Comparison of ENCODE assay signal across 25 cellular contexts in the genomic region with DNA sequence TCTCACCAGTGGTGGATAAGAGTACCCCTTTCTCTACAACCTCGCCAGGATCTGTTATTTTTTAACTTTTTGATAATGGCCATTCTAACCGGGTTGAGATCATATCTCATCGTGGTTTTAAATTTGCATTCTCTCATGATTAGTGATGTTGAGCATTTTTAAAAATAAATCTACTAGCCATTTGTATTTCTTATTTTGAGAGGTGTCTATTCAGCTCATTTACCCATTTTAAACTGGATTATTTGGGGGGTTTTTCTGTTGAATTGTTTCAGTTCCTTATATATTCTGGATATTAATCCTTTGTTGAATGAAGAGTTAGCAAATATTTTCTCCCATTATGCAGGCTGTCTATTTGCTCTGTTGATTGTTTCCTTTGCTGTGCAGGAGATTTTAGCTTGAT.
"Had no signal": no experiment of that assay in that cellular context is flagged by ENCODE, and none has a peak within 500 bp of the region (broad histone marks: within the 10 kb centered on the region; RNA-seq: fewer than 3 reads in every experiment).

No MANE protein-coding gene starts in this region.

- H3K27me3 Mint-ChIP-seq: activated CD4-positive, alpha-beta T cell treated with anti-CD3 and anti-CD28 coated beads for 36 hours; activated CD8-positive, alpha-beta memory T cell treated with anti-CD3 and anti-CD28 coated beads, Interleukin-2, amount 10 ng/mL, durations not matched to agents 7 days and 5 days; natural killer cell treated with Interleukin-12 subunit alpha and Interleukin-12 subunit beta and Interleukin-15 and Interleukin-18, amount 100 ng/mL, for 72 hours; stimulated activated naive CD8-positive, alpha-beta T cell treated with anti-CD3 and anti-CD28 coated beads, Interleukin-15, Interleukin-2, amounts not matched to agents 100 ng/mL and 50 ng/mL, for 24 hours had no signal

- H3K4me3 Mint-ChIP-seq: activated CD4-positive, alpha-beta T cell treated with anti-CD3 and anti-CD28 coated beads for 36 hours; activated CD8-positive, alpha-beta memory T cell treated with anti-CD3 and anti-CD28 coated beads, Interleukin-2, amount 10 ng/mL, durations not matched to agents 7 days and 5 days; activated CD8-positive, alpha-beta T cell treated with anti-CD3 and anti-CD28 coated beads, Interleukin-2, amount 10 ng/mL, durations not matched to agents 7 days and 5 days; activated T-cell treated with anti-CD3 and anti-CD28 coated beads, Interleukin-2, amount 50 U/mL, for 72 hours; endodermal cell; natural killer cell treated with Interleukin-12 subunit alpha and Interleukin-12 subunit beta and Interleukin-15 and Interleukin-18, amount 100 ng/mL, for 72 hours; stimulated activated naive CD8-positive, alpha-beta T cell treated with anti-CD3 and anti-CD28 coated beads, Interleukin-15, Interleukin-2, amounts not matched to agents 100 ng/mL and 50 ng/mL, for 24 hours; T-helper 2 cell treated with Interferon-gamma antibody and Interleukin-4, amounts not matched to agents 5 μg/mL and 100 μg/mL, for 36 hours had no signal

- H3K4me1 ChIP-seq: breast epithelium, esophagus muscularis mucosa, left ventricle myocardium inferior, upper lobe of left lung, vagina had no signal

- H3K36me3 Mint-ChIP-seq: activated naive CD4-positive, alpha-beta T cell treated with anti-CD3 and anti-CD28 coated beads, Interleukin-2, amount 50 U/mL, for 72 hours; natural killer cell treated with Interleukin-12 subunit alpha and Interleukin-12 subunit beta and Interleukin-15 and Interleukin-18, amount 100 ng/mL, for 72 hours had no signal

- H3K9me3 ChIP-seq: mucosa of descending colon, thoracic aorta, upper lobe of left lung, vagina had no signal

- ATAC-seq: activated CD4-positive, alpha-beta T cell treated with anti-CD3 and anti-CD28 coated beads for 36 hours; activated CD8-positive, alpha-beta memory T cell treated with anti-CD3 and anti-CD28 coated beads, Interleukin-2, amount 10 ng/mL, durations not matched to agents 7 days and 5 days; activated CD8-positive, alpha-beta T cell treated with anti-CD3 and anti-CD28 coated beads, Interleukin-2, amount 10 ng/mL, durations not matched to agents 7 days and 5 days; activated naive CD4-positive, alpha-beta T cell treated with anti-CD3 and anti-CD28 coated beads, Interleukin-2, amount 50 U/mL, for 72 hours; activated T-cell treated with anti-CD3 and anti-CD28 coated beads, Interleukin-2, amount 50 U/mL, for 72 hours; foreskin keratinocyte; mucosa of descending colon; natural killer cell treated with Interleukin-12 subunit alpha and Interleukin-12 subunit beta and Interleukin-15 and Interleukin-18, amount 100 ng/mL, for 72 hours; sciatic nerve had no signal

- H3K4me3 ChIP-seq: breast epithelium, esophagus muscularis mucosa, left ventricle myocardium inferior, lung, mucosa of descending colon, skin epidermis, thoracic aorta, upper lobe of left lung, vagina had no signal

- H3K4me1 Mint-ChIP-seq: activated CD4-positive, alpha-beta T cell treated with anti-CD3 and anti-CD28 coated beads for 36 hours; activated CD8-positive, alpha-beta memory T cell treated with anti-CD3 and anti-CD28 coated beads, Interleukin-2, amount 10 ng/mL, durations not matched to agents 7 days and 5 days; endodermal cell had no signal

- H3K36me3 ChIP-seq: breast epithelium, esophagus muscularis mucosa, left ventricle myocardium inferior, thoracic aorta, upper lobe of left lung, vagina had no signal

- DNase-seq: activated CD4-positive, alpha-beta T cell treated with anti-CD3 and anti-CD28 coated beads for 36 hours; activated CD4-positive, CD25-positive, alpha-beta regulatory T cell; activated CD8-positive, alpha-beta memory T cell treated with anti-CD3 and anti-CD28 coated beads, Interleukin-2, amount 10 ng/mL, durations not matched to agents 7 days and 5 days; activated CD8-positive, alpha-beta T cell treated with anti-CD3 and anti-CD28 coated beads, Interleukin-2, amount 10 ng/mL, durations not matched to agents 7 days and 5 days; activated naive CD4-positive, alpha-beta T cell; activated T-cell treated with anti-CD3 and anti-CD28 coated beads, Interleukin-2, amount 50 U/mL, for 72 hours; central memory CD4-positive, alpha-beta T cell; endodermal cell; foreskin keratinocyte; left ventricle myocardium inferior; mucosa of descending colon; stimulated activated CD4-positive, alpha-beta T cell treated with anti-CD3 and anti-CD28 coated beads, Interleukin-12 subunit alpha, Interleukin-12 subunit beta, amount 100 ng/mL, for 4 hours; stimulated activated CD4-positive, alpha-beta T cell treated with anti-CD3 and anti-CD28 coated beads, Interleukin-4, amount 100 ng/mL, for 1 hour; upper lobe of left lung had no signal

- H3K27me3 ChIP-seq: breast epithelium, esophagus muscularis mucosa, foreskin keratinocyte, upper lobe of left lung, vagina had no signal

- H3K27ac Mint-ChIP-seq: activated CD4-positive, alpha-beta T cell treated with anti-CD3 and anti-CD28 coated beads for 36 hours; activated CD8-positive, alpha-beta memory T cell treated with anti-CD3 and anti-CD28 coated beads, Interleukin-2, amount 10 ng/mL, durations not matched to agents 7 days and 5 days; activated CD8-positive, alpha-beta T cell treated with anti-CD3 and anti-CD28 coated beads, Interleukin-2, amount 10 ng/mL, durations not matched to agents 7 days and 5 days; activated naive CD4-positive, alpha-beta T cell treated with anti-CD3 and anti-CD28 coated beads, Interleukin-2, amount 50 U/mL, for 72 hours; activated T-cell treated with anti-CD3 and anti-CD28 coated beads, Interleukin-2, amount 50 U/mL, for 72 hours; endodermal cell; natural killer cell treated with Interleukin-12 subunit alpha and Interleukin-12 subunit beta and Interleukin-15 and Interleukin-18, amount 100 ng/mL, for 72 hours; stimulated activated naive CD8-positive, alpha-beta T cell treated with anti-CD3 and anti-CD28 coated beads, Interleukin-15, Interleukin-2, amounts not matched to agents 100 ng/mL and 50 ng/mL, for 24 hours; T-helper 2 cell treated with Interferon-gamma antibody and Interleukin-4, amounts not matched to agents 5 μg/mL and 100 μg/mL, for 36 hours had no signal

- H3K27ac ChIP-seq: breast epithelium, esophagus muscularis mucosa, foreskin keratinocyte, left ventricle myocardium inferior, skin epidermis, thoracic aorta, upper lobe of left lung, vagina had no signal
